In genomic region chr5:170393235-170393634, GRCh38 we compare ENCODE assay signal across 11 cellular contexts. TPM values are rescaled to one million over a fixed set of nuclear protein-coding genes. Genes with fewer than 3 reads are reported as not detected.
DNase-seq lines count a peak whose midpoint lies in the region; ATAC-seq, FAIRE-seq and TF ChIP-seq lines count a peak whose summit lies in the region.
"Had no signal": no experiment of that assay in that cellular context is flagged by ENCODE, and none has a peak within 500 bp of the region (broad histone marks: within the 10 kb centered on the region; RNA-seq: fewer than 3 reads in every experiment).

No MANE protein-coding gene starts in this region.

- peaks cover 11% of the 10 kb centered on the region for H3K4me1 Mint-ChIP-seq in activated T-helper 1 cell treated with anti-CD3 and anti-CD28 coated beads, Interleukin-12 subunit alpha, Interleukin-12 subunit beta, Interleukin-2, Interleukin-4 antibody, amounts not matched to agents 30 ng/mL and 10 ng/mL and 1 ng/mL, durations not matched to agents 14 hours and 24 hours and 36 hours (ENCODE audit: low read depth)

- peak; percentile 71 for FAIRE-seq in GM12892 (lab: Jason Lieb, UNC)
- FAIRE-seq: frontal cortex had no signal

- no peak for TF ChIP-seq CTCF in coronary artery (IDR thresholded peaks at IDR 0.05)

- no peak overlapping the region for H3K4me3 ChIP-seq in coronary artery
- H3K4me3 ChIP-seq: ovary had no signal

- no peaks in the 10 kb centered on the region for H3K9me3 Mint-ChIP-seq in activated T-helper 1 cell treated with anti-CD3 and anti-CD28 coated beads, Interleukin-12 subunit alpha, Interleukin-12 subunit beta, Interleukin-2, Interleukin-4 antibody, amounts not matched to agents 30 ng/mL and 10 ng/mL and 1 ng/mL, durations not matched to agents 14 hours and 24 hours and 36 hours

- no peak overlapping the region for H3K4me3 Mint-ChIP-seq in activated T-helper 1 cell treated with anti-CD3 and anti-CD28 coated beads, Interleukin-12 subunit alpha, Interleukin-12 subunit beta, Interleukin-2, Interleukin-4 antibody, amounts not matched to agents 30 ng/mL and 10 ng/mL and 1 ng/mL, durations not matched to agents 14 hours and 24 hours and 36 hours

- H3K36me3 Mint-ChIP-seq in activated T-helper 1 cell treated with anti-CD3 and anti-CD28 coated beads, Interleukin-12 subunit alpha, Interleukin-12 subunit beta, Interleukin-2, Interleukin-4 antibody, amounts not matched to agents 30 ng/mL and 10 ng/mL and 1 ng/mL, durations not matched to agents 14 hours and 24 hours and 36 hours (ENCODE audit: low read depth): peaks cover 1% of the 10 kb centered on the region

- H3K27ac Mint-ChIP-seq in activated T-helper 1 cell treated with anti-CD3 and anti-CD28 coated beads, Interleukin-12 subunit alpha, Interleukin-12 subunit beta, Interleukin-2, Interleukin-4 antibody, amounts not matched to agents 30 ng/mL and 10 ng/mL and 1 ng/mL, durations not matched to agents 14 hours and 24 hours and 36 hours: peak overlapping the region; percentile 7

- no peak for TF ChIP-seq POLR2A in GM12892 (IDR thresholded peaks at IDR 0.05; ENCODE audit: low read depth, low read length)

- H3K27me3 Mint-ChIP-seq in activated T-helper 1 cell treated with anti-CD3 and anti-CD28 coated beads, Interleukin-12 subunit alpha, Interleukin-12 subunit beta, Interleukin-2, Interleukin-4 antibody, amounts not matched to agents 30 ng/mL and 10 ng/mL and 1 ng/mL, durations not matched to agents 14 hours and 24 hours and 36 hours (ENCODE audit: insufficient read depth): peaks cover 20% of the 10 kb centered on the region

- no peak for ATAC-seq in HG03139 (IDR thresholded peaks at IDR 0.05; ENCODE audit: unreplicated experiment)

- intact Hi-C loops in activated T-helper 1 cell treated with anti-CD3 and anti-CD28 coated beads, Interleukin-12 subunit alpha, Interleukin-12 subunit beta, Interleukin-2, Interleukin-4 antibody, amounts not matched to agents 30 ng/mL and 10 ng/mL and 1 ng/mL, durations not matched to agents 14 hours and 24 hours and 36 hours (cut with micrococcal nuclease): no loop called here

- no peak overlapping the region for H3K27ac ChIP-seq in coronary artery
- H3K27ac ChIP-seq: ovary had no signal

- DNase-seq in GM12892 (ENCODE audit: insufficient read length) (no peak), MV-4-11 (lab: John Stamatoyannopoulos, UW) (peak; percentile 87), middle frontal gyrus (ENCODE audit: extremely low spot score, low spot score) (no peak), NK-92 (lab: John Stamatoyannopoulos, UW; ENCODE audit: unreplicated experiment) (no peak), coronary artery (ENCODE audit: low spot score) (no peak)
- DNase-seq in activated T-helper 1 cell treated with anti-CD3 and anti-CD28 coated beads, Interleukin-12 subunit alpha, Interleukin-12 subunit beta, Interleukin-2, Interleukin-4 antibody, amounts not matched to agents 30 ng/mL and 10 ng/mL and 1 ng/mL, durations not matched to agents 14 hours and 24 hours and 36 hours (ENCODE audit: low spot score): peak; percentile 12
- DNase-seq in stimulated activated CD4-positive, alpha-beta T cell treated with anti-CD3 and anti-CD28 coated beads, Interleukin-15, amount 100 ng/mL, for 24 hours: peak; percentile 65
- DNase-seq: NCI-H446, ovary had no signal

RNA-seq across cellular contexts. Expression of gene KCNMB1, which starts 4.1 kb away (rescaled TPM):
- polyA plus RNA-seq in GM12892 (2012; ENCODE audit: missing spikeins): 3.9 TPM
- total RNA-seq in activated T-helper 1 cell treated with anti-CD3 and anti-CD28 coated beads, Interleukin-12 subunit alpha, Interleukin-12 subunit beta, Interleukin-2, Interleukin-4 antibody, amounts not matched to agents 30 ng/mL and 10 ng/mL and 1 ng/mL, durations not matched to agents 14 hours and 24 hours and 36 hours: 0.03 TPM in 1 of 2 replicates, not detected in the other

Comparison
In these comparisons a context has a peak if more than half of its experiments do, and no peak if none do; other contexts are left out.
1. DNase-seq: peak in MV-4-11 (single experiment), activated T-helper 1 cell treated with anti-CD3 and anti-CD28 coated beads, Interleukin-12 subunit alpha, Interleukin-12 subunit beta, Interleukin-2, Interleukin-4 antibody, amounts not matched to agents 30 ng/mL and 10 ng/mL and 1 ng/mL, durations not matched to agents 14 hours and 24 hours and 36 hours (single experiment) and stimulated activated CD4-positive, alpha-beta T cell treated with anti-CD3 and anti-CD28 coated beads, Interleukin-15, amount 100 ng/mL, for 24 hours (single experiment); none in GM12892 (single experiment), middle frontal gyrus (single experiment), NK-92 (single experiment) and coronary artery (single experiment).